In the genomic region with DNA sequence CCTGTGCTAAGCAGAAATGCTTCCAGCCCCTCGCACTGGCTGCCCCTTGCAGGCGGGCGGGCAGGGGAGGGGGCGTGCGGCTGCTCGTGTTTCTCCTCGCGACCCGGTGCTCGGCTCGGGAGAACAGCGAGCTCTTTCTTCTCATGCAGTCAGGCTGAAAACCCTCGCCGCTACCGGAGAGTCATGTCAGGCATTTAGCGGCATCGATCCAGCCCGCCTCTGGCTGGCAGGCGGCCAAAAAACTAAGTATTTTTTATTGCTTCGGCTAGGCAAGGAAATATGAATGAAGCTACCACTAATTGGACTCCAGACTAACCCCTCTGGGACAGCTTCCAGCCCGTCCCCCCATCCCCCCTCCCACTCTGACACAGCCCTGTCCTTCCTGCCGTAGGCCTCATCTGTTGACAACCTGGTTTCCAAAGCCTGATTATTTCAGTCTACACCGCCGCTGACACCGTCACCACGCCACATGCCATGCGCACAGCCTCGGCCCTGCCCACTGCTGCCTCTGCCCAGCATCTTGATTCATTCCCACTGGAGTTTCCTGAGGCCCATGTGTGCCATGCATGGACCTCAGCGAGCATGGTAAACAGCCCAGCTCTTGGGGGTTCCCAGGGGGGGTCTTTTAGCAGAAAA, we compare ENCODE assay signal across 9 cellular contexts. TPM values are rescaled to one million over a fixed set of nuclear protein-coding genes. Genes with fewer than 3 reads are reported as not detected.
DNase-seq lines count a peak whose midpoint lies in the region; ATAC-seq and TF ChIP-seq lines count a peak whose summit lies in the region.
"Had no signal": no experiment of that assay in that cellular context is flagged by ENCODE, and none has a peak within 500 bp of the region (broad histone marks: within the 10 kb centered on the region; RNA-seq: fewer than 3 reads in every experiment).

No MANE protein-coding gene starts in this region.

- peaks cover 30% of the 10 kb centered on the region for H3K4me1 Mint-ChIP-seq in HFFc6 (ENCODE audit: low read depth)
- H3K4me1 Mint-ChIP-seq in activated T-helper 17 cell treated with anti-CD3 and anti-CD28 coated beads, Interleukin-2, amount 50 U/mL, for 72 hours: no peaks in the 10 kb centered on the region

- DNase-seq in HFFc6 (peak; percentile 92), SK-MEL-5 (ENCODE audit: low read depth, low spot score) (peak; percentile 89), Right ventricle myocardium inferior (ENCODE audit: missing footprints) (peak; percentile 82), sciatic nerve (ENCODE audit: low spot score) (peak; percentile 91), HuH-7.5 (ENCODE audit: low spot score) (no peak)

- peak overlapping the region; percentile 66 for H3K27ac Mint-ChIP-seq in HFFc6
- H3K27ac Mint-ChIP-seq in activated T-helper 17 cell treated with anti-CD3 and anti-CD28 coated beads, Interleukin-2, amount 50 U/mL, for 72 hours: no peak overlapping the region
- H3K27ac Mint-ChIP-seq: stimulated activated naive CD8-positive, alpha-beta T cell treated with anti-CD3 and anti-CD28 coated beads, Interleukin-15, Interleukin-2, amounts not matched to agents 100 ng/mL and 50 ng/mL, for 24 hours had no signal

- H3K4me3 Mint-ChIP-seq in HFFc6: peak overlapping the region; percentile 10; the same call in 1 of the 2 replicates
- H3K4me3 Mint-ChIP-seq in activated T-helper 17 cell treated with anti-CD3 and anti-CD28 coated beads, Interleukin-2, amount 50 U/mL, for 72 hours: no peak overlapping the region
- H3K4me3 Mint-ChIP-seq: stimulated activated naive CD8-positive, alpha-beta T cell treated with anti-CD3 and anti-CD28 coated beads, Interleukin-15, Interleukin-2, amounts not matched to agents 100 ng/mL and 50 ng/mL, for 24 hours had no signal

- peaks cover 2% of the 10 kb centered on the region; the same call in 1 of the 2 replicates for H3K27me3 Mint-ChIP-seq in HFFc6 (ENCODE audit: insufficient read depth)
- no peaks in the 10 kb centered on the region for H3K27me3 Mint-ChIP-seq in activated T-helper 17 cell treated with anti-CD3 and anti-CD28 coated beads, Interleukin-2, amount 50 U/mL, for 72 hours
- H3K27me3 Mint-ChIP-seq: stimulated activated naive CD8-positive, alpha-beta T cell treated with anti-CD3 and anti-CD28 coated beads, Interleukin-15, Interleukin-2, amounts not matched to agents 100 ng/mL and 50 ng/mL, for 24 hours had no signal

- TF ChIP-seq CTCF in HFFc6 (IDR thresholded peaks at IDR 0.05): no peak

- in situ Hi-C loops in SK-MEL-5 (cut with HindIII; ENCODE audit: low pct_unique_long_range_greater_than_20kb, low sequenced_read_pairs): no loop called here

- no peaks in the 10 kb centered on the region for H3K9me3 Mint-ChIP-seq in HFFc6
- H3K9me3 Mint-ChIP-seq in activated T-helper 17 cell treated with anti-CD3 and anti-CD28 coated beads, Interleukin-2, amount 50 U/mL, for 72 hours: no peaks in the 10 kb centered on the region
- H3K9me3 Mint-ChIP-seq: stimulated activated naive CD8-positive, alpha-beta T cell treated with anti-CD3 and anti-CD28 coated beads, Interleukin-15, Interleukin-2, amounts not matched to agents 100 ng/mL and 50 ng/mL, for 24 hours had no signal

- H3K36me3 Mint-ChIP-seq in HFFc6 (ENCODE audit: low read depth): peaks cover 5% of the 10 kb centered on the region; the same call in 1 of the 2 replicates
- H3K36me3 Mint-ChIP-seq in activated T-helper 17 cell treated with anti-CD3 and anti-CD28 coated beads, Interleukin-2, amount 50 U/mL, for 72 hours (ENCODE audit: low read depth): peaks cover 99% of the 10 kb centered on the region

- ATAC-seq in Right ventricle myocardium inferior (peak; percentile 94), sciatic nerve (peak; percentile 80), HG02678 (IDR thresholded peaks at IDR 0.05; ENCODE audit: unreplicated experiment) (no peak), HG02852 (IDR thresholded peaks at IDR 0.05; ENCODE audit: unreplicated experiment) (no peak)
- ATAC-seq in activated T-helper 17 cell treated with anti-CD3 and anti-CD28 coated beads, Interleukin-2, amount 50 U/mL, for 72 hours (replicated peaks): no peak

- intact Hi-C loops in Right ventricle myocardium inferior (cut with DNase I): no loop called here
- intact Hi-C loops in sciatic nerve (cut with DNase I): loop anchor here (5.0 kb wide), 1 partner anchor 35 kb away; a partner anchor contains a TSS

RNA-seq across cellular contexts. Expression of a gene that starts 35.3 kb away (rescaled TPM):
- 10 to 100 TPM in 4 of 6 experiments, 1 to 10 TPM in 2; 6.0 to 17.6 (median 13.8) TPM for total RNA-seq in HFFc6 (2021; fragmentation: NEBNext Ultra II Directional; extraction: Animal tissue kit (Norgen Biotek cat#: 25700))
- 6.5 and 10.3 TPM in 2 replicates for total RNA-seq in SK-MEL-5 (2014; rRNA removed; shearing (Covaris generic))
- 24.7 and 40.1 TPM in 2 replicates for polyA plus RNA-seq in SK-MEL-5 (2015; cell fraction: cytosol; rRNA removed)
- 19.3 and 38.3 TPM in 2 replicates for polyA plus RNA-seq in SK-MEL-5 (2015; cell fraction: nucleus; rRNA removed)
- total RNA-seq in Right ventricle myocardium inferior (14.1 TPM), sciatic nerve (90.1 TPM)
- total RNA-seq in activated T-helper 17 cell treated with anti-CD3 and anti-CD28 coated beads, Interleukin-2, amount 50 U/mL, for 72 hours: 100 to 1,000 TPM in 1 of 2 donors, 10 to 100 TPM in 1; 94.9 to 131 TPM

Comparison
In these comparisons a context has a peak if more than half of its experiments do, and no peak if none do; other contexts are left out.
1. ATAC-seq: peak in Right ventricle myocardium inferior (single experiment) and sciatic nerve (single experiment); none in activated T-helper 17 cell treated with anti-CD3 and anti-CD28 coated beads, Interleukin-2, amount 50 U/mL, for 72 hours (single experiment), HG02678 (single experiment) and HG02852 (single experiment).